Comparison of ENCODE assay signal across 24 cellular contexts in genomic region chr2:159169187-159169586, GRCh38.
"Had no signal": no experiment of that assay in that cellular context is flagged by ENCODE, and none has a peak within 500 bp of the region (broad histone marks: within the 10 kb centered on the region; RNA-seq: fewer than 3 reads in every experiment).

No MANE protein-coding gene starts in this region.

- H3K4me1 ChIP-seq: breast epithelium, foreskin keratinocyte had no signal

- H3K27ac Mint-ChIP-seq: activated B cell treated with CpG ODN at 0.5 μM for 24 hours; activated CD8-positive, alpha-beta T cell treated with anti-CD3 and anti-CD28 coated beads for 36 hours; activated naive CD8-positive, alpha-beta T cell treated with anti-CD3 and anti-CD28 coated beads, Interleukin-2, amount 10 ng/mL, durations not matched to agents 7 days and 5 days; activated T-cell treated with anti-CD3 and anti-CD28 coated beads, Interleukin-2, amount 50 U/mL, for 24 hours; activated T-helper 2 cell treated with anti-CD3 and anti-CD28 coated beads, Interferon-gamma antibody, Interleukin-2, Interleukin-4, amounts not matched to agents 10 μg/mL and 5 μg/mL and 100 μg/mL, durations not matched to agents 14 hours and 24 hours and 36 hours; effector memory CD8-positive, alpha-beta T cell; memory B cell; progenitor cell of endocrine pancreas had no signal

- H3K9me3 ChIP-seq: breast epithelium, left lung, right atrium auricular region, tibial nerve had no signal

- H3K4me3 ChIP-seq: breast epithelium, left lung, right atrium auricular region, tibial nerve had no signal

- H3K36me3 ChIP-seq: breast epithelium had no signal

- DNase-seq: activated B cell treated with CpG ODN at 0.5 μM for 24 hours; activated CD4-positive, alpha-beta T cell treated with anti-CD3 and anti-CD28 coated beads for 48 hours; activated CD8-positive, alpha-beta T cell treated with anti-CD3 and anti-CD28 coated beads for 36 hours; activated naive CD4-positive, alpha-beta T cell treated with Interleukin-2 at 50 U/mL for 16 hours; activated naive CD8-positive, alpha-beta T cell treated with anti-CD3 and anti-CD28 coated beads, Interleukin-2, amount 10 ng/mL, durations not matched to agents 7 days and 5 days; activated T-cell treated with anti-CD3 and anti-CD28 coated beads, Interleukin-2, amount 50 U/mL, for 24 hours; cerebellar nuclear complex; effector memory CD8-positive, alpha-beta T cell; foreskin keratinocyte; left lung; stimulated activated CD4-positive, alpha-beta T cell treated with anti-CD3 and anti-CD28 coated beads, Interleukin-12 subunit alpha, Interleukin-12 subunit beta, amount 100 ng/mL, for 4 hours; stimulated activated CD4-positive, alpha-beta T cell treated with anti-CD3 and anti-CD28 coated beads, Interleukin-1b, Interleukin-23, amount 100 ng/mL, for 48 hours; stimulated activated naive CD8-positive, alpha-beta T cell treated with anti-CD3 and anti-CD28 coated beads, Interleukin-15, Interleukin-2, amounts not matched to agents 100 U/mL and 50 U/mL, for 24 hours; T-helper 1 cell; T-helper 9 cell had no signal

- H3K4me3 Mint-ChIP-seq: activated B cell treated with CpG ODN at 0.5 μM for 24 hours; activated CD8-positive, alpha-beta T cell treated with anti-CD3 and anti-CD28 coated beads for 36 hours; activated naive CD8-positive, alpha-beta T cell treated with anti-CD3 and anti-CD28 coated beads, Interleukin-2, amount 10 ng/mL, durations not matched to agents 7 days and 5 days; activated T-cell treated with anti-CD3 and anti-CD28 coated beads, Interleukin-2, amount 50 U/mL, for 24 hours; effector memory CD8-positive, alpha-beta T cell; memory B cell; neural crest cell had no signal

- H3K27ac ChIP-seq: breast epithelium, epithelial cell of prostate, foreskin keratinocyte, left lung, right atrium auricular region, tibial nerve had no signal

- H3K36me3 Mint-ChIP-seq: activated naive CD8-positive, alpha-beta T cell treated with anti-CD3 and anti-CD28 coated beads, Interleukin-2, amount 10 ng/mL, durations not matched to agents 7 days and 5 days; memory B cell had no signal

- H3K27me3 Mint-ChIP-seq: activated B cell treated with CpG ODN at 0.5 μM for 24 hours; activated CD8-positive, alpha-beta T cell treated with anti-CD3 and anti-CD28 coated beads for 36 hours; activated naive CD8-positive, alpha-beta T cell treated with anti-CD3 and anti-CD28 coated beads, Interleukin-2, amount 10 ng/mL, durations not matched to agents 7 days and 5 days; activated T-cell treated with anti-CD3 and anti-CD28 coated beads, Interleukin-2, amount 50 U/mL, for 24 hours; effector memory CD8-positive, alpha-beta T cell; progenitor cell of endocrine pancreas had no signal

- H3K4me1 Mint-ChIP-seq: activated naive CD8-positive, alpha-beta T cell treated with anti-CD3 and anti-CD28 coated beads, Interleukin-2, amount 10 ng/mL, durations not matched to agents 7 days and 5 days; memory B cell; neural crest cell had no signal

- H3K27me3 ChIP-seq: breast epithelium, foreskin keratinocyte, left lung, right atrium auricular region, tibial nerve had no signal

- H3K9me3 Mint-ChIP-seq: activated B cell treated with CpG ODN at 0.5 μM for 24 hours; activated naive CD8-positive, alpha-beta T cell treated with anti-CD3 and anti-CD28 coated beads, Interleukin-2, amount 10 ng/mL, durations not matched to agents 7 days and 5 days; activated T-cell treated with anti-CD3 and anti-CD28 coated beads, Interleukin-2, amount 50 U/mL, for 24 hours; activated T-helper 2 cell treated with anti-CD3 and anti-CD28 coated beads, Interferon-gamma antibody, Interleukin-2, Interleukin-4, amounts not matched to agents 10 μg/mL and 5 μg/mL and 100 μg/mL, durations not matched to agents 14 hours and 24 hours and 36 hours; effector memory CD8-positive, alpha-beta T cell; memory B cell; neural crest cell had no signal

- FAIRE-seq: urothelium cell line had no signal
